ENCODE assay signal across 1 cellular context in the genomic region with DNA sequence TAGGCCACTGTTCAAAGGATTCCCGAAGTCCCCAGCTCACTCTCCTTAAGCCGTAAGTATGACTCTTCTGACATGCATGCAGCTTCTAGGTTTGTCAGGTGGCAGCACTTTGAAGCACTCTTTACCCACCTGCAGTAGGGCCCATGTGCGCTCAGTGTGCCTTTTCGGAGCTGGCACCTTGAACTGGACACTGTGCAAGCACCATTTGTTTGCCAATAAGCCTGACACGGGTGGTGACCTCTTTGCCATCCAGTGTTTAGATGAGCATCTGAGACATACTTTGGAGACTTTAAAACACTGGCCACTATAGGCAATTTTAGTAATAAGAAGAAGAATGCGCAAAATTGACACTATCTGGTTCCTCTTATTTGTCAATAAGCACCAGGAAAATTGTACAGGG.
TF ChIP-seq lines count a peak whose summit lies in the region.

No MANE protein-coding gene starts in this region.

TF ChIP-seq in A549, 52 proteins besides CTCF, POLR2A, EP300 and RAD21:
- no peak for TF ChIP-seq KDM5A (IDR thresholded peaks at IDR 0.05)
- no peak for TF ChIP-seq MAZ (IDR thresholded peaks at IDR 0.05; ENCODE audit: borderline replicate concordance, low read depth, low read length)
- no peak for TF ChIP-seq HOXB5 (CRISPR knock-in tag; IDR thresholded peaks at IDR 0.05)
- no peak for TF ChIP-seq JUNB (IDR thresholded peaks at IDR 0.05)
- no peak for TF ChIP-seq FOSB (CRISPR knock-in tag; IDR thresholded peaks at IDR 0.05)
- TF ChIP-seq NR3C1 (IDR thresholded peaks at IDR 0.05), result no peak
- no peak for TF ChIP-seq BHLHE40 (IDR thresholded peaks at IDR 0.05; ENCODE audit: low read depth, low read length)
- no peak for TF ChIP-seq KDM1A (IDR thresholded peaks at IDR 0.05; ENCODE audit: low read depth)
- TF ChIP-seq SMC3 (IDR thresholded peaks at IDR 0.05), result no peak
- no peak for TF ChIP-seq CHD4 (IDR thresholded peaks at IDR 0.05; ENCODE audit: borderline replicate concordance)
- TF ChIP-seq JUN (IDR thresholded peaks at IDR 0.05), result no peak
